In genomic region chr9:15059003-15059402, GRCh38 we compare ENCODE assay signal across 5 cellular contexts.
"Had no signal": no experiment of that assay in that cellular context is flagged by ENCODE, and none has a peak within 500 bp of the region (broad histone marks: within the 10 kb centered on the region; RNA-seq: fewer than 3 reads in every experiment).

No MANE protein-coding gene starts in this region.

- H3K27me3 Mint-ChIP-seq: IgD-negative memory B cell had no signal

- H3K4me3 Mint-ChIP-seq: IgD-negative memory B cell had no signal

- H3K27ac Mint-ChIP-seq: IgD-negative memory B cell had no signal

- H3K36me3 Mint-ChIP-seq: IgD-negative memory B cell had no signal

- ATAC-seq: HepG2, K562 had no signal

- H3K27ac ChIP-seq: HL-60 had no signal

- H3K4me3 ChIP-seq: K562 had no signal

- DNase-seq: IMR-90 had no signal
